ENCODE assay signal across 26 cellular contexts in the genomic region with DNA sequence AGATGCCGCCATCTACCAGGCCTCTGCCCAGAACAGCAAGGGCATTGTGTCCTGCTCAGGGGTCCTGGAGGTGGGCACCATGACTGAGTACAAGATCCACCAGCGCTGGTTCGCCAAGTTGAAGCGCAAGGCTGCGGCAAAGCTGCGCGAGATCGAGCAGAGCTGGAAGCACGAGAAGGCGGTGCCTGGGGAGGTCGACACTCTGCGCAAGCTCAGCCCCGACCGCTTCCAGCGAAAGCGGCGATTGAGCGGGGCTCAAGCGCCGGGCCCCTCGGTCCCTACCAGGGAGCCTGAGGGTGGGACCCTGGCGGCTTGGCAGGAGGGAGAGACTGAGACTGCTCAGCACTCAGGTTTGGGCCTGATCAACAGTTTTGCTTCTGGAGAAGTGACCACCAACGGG. TPM values are rescaled to one million over a fixed set of nuclear protein-coding genes. Genes with fewer than 3 reads are reported as not detected.
DNase-seq lines count a peak whose midpoint lies in the region; ATAC-seq and TF ChIP-seq lines count a peak whose summit lies in the region.
"Had no signal": no experiment of that assay in that cellular context is flagged by ENCODE, and none has a peak within 500 bp of the region (broad histone marks: within the 10 kb centered on the region; RNA-seq: fewer than 3 reads in every experiment).

No MANE protein-coding gene starts in this region.

- RAD21 ChIA-PET in HCT116 (lab: Charles Lee; ENCODE audit: low non-redundant PET in 1 of 2, low total read pairs in 2 of 2, uncharacterized antibody in 2 of 2, unreplicated experiment in 2 of 2): no interaction called here

- H3K9me3 ChIP-seq in HCT116 (ENCODE audit: control insufficient read depth in 1 of 2, insufficient read depth in 1 of 2, low read depth in 1 of 2, low read length in 2 of 2) (no peaks in the 10 kb centered on the region), endodermal cell (ENCODE audit: control insufficient read depth, low read length) (no peaks in the 10 kb centered on the region), lower lobe of right lung (no peaks in the 10 kb centered on the region), stomach smooth muscle (ENCODE audit: control insufficient read depth in 2 of 2, low read length in 2 of 2) (no peaks in the 10 kb centered on the region)
- H3K9me3 ChIP-seq: mucosa of descending colon, prostate gland, vagina had no signal

- H3K4me3 Mint-ChIP-seq in endodermal cell: no peak overlapping the region
- H3K4me3 Mint-ChIP-seq: activated naive CD8-positive, alpha-beta T cell; neural crest cell; stimulated activated naive CD8-positive, alpha-beta T cell treated with anti-CD3 and anti-CD28 coated beads, Interleukin-15, Interleukin-2, amounts not matched to agents 100 ng/mL and 50 ng/mL, for 24 hours; T-cell had no signal

- H4K20me1 ChIP-seq in HCT116 (ENCODE audit: insufficient read depth): no peaks in the 10 kb centered on the region

- WGBS in endodermal cell (ENCODE audit: insufficient coverage in 1 of 2, insufficient read length in 1 of 2), 2 experiments: 95 to 96% methylated on average over 13 to 23 of the region's 23 CpGs

- TF ChIP-seq RAD21 in HCT116 (IDR thresholded peaks at IDR 0.05; ENCODE audit: low read depth): no peak

- CTCF ChIA-PET in HCT116 (lab: Charles Lee): no interaction called here

- no peak for TF ChIP-seq CTCF in HCT116 (IDR thresholded peaks at IDR 0.05 in 2 of 3, conservative IDR thresholded peaks at IDR 0.05 in 1 of 3; ENCODE audit: borderline replicate concordance in 1 of 3, insufficient read depth in 1 of 3, low read depth in 2 of 3, low read length in 2 of 3)
- TF ChIP-seq CTCF in endodermal cell (conservative IDR thresholded peaks at IDR 0.05): no peak
- TF ChIP-seq CTCF in lower lobe of right lung (IDR thresholded peaks at IDR 0.05): no peak

- H3K79me2 ChIP-seq in HCT116 (ENCODE audit: insufficient read depth, low read length): no peaks in the 10 kb centered on the region

- no peak overlapping the region for H3K9ac ChIP-seq in HCT116 (ENCODE audit: low read length)
- no peak overlapping the region for H3K9ac ChIP-seq in endodermal cell (ENCODE audit: extremely low read depth, low read length, poor library complexity, severe bottlenecking)
- no peak overlapping the region for H3K9ac ChIP-seq in stomach smooth muscle (ENCODE audit: low read length in 2 of 2)

- H3K9me2 ChIP-seq in HCT116 (ENCODE audit: insufficient read depth): no peaks in the 10 kb centered on the region

- no TSS peak for BruUV-seq in HCT116 (replicated peaks; lab: Mats Ljungman, UMichigan)

- H3K27me3 ChIP-seq in HCT116 (ENCODE audit: insufficient read depth, low read length): no peaks in the 10 kb centered on the region
- H3K27me3 ChIP-seq in endodermal cell (ENCODE audit: control insufficient read depth, insufficient read depth, low read length, poor library complexity, severe bottlenecking): no peaks in the 10 kb centered on the region
- no peaks in the 10 kb centered on the region for H3K27me3 ChIP-seq in lower lobe of right lung (ENCODE audit: low read depth)
- no peaks in the 10 kb centered on the region for H3K27me3 ChIP-seq in stomach smooth muscle (ENCODE audit: control insufficient read depth in 1 of 2, insufficient read depth in 2 of 2, low read length in 2 of 2)
- H3K27me3 ChIP-seq: vagina had no signal

- H3K27ac ChIP-seq in HCT116 (ENCODE audit: low read depth, low read length) (peak overlapping the region; percentile 0; the same call in 1 of the 2 replicates), endodermal cell (ENCODE audit: low read depth, low read length) (no peak overlapping the region), lower lobe of right lung (peak overlapping the region; percentile 85), stomach smooth muscle (ENCODE audit: low read length) (peak overlapping the region; percentile 91)
- H3K27ac ChIP-seq: C4-2B, prostate gland had no signal

- ATAC-seq in HCT116 (no peak), lower lobe of right lung (no peak), esophagus mucosa (no peak), GM21786 (IDR thresholded peaks at IDR 0.05; ENCODE audit: unreplicated experiment) (no peak)
- ATAC-seq: T-cell had no signal

- TF ChIP-seq POLR2A in HCT116 (IDR thresholded peaks at IDR 0.05; ENCODE audit: borderline replicate concordance, extremely low read depth, insufficient read depth, insufficient read length): no peak

- H3K27me3 Mint-ChIP-seq in endodermal cell (ENCODE audit: insufficient read depth): no peaks in the 10 kb centered on the region
- H3K27me3 Mint-ChIP-seq: activated naive CD8-positive, alpha-beta T cell; stimulated activated naive CD8-positive, alpha-beta T cell treated with anti-CD3 and anti-CD28 coated beads, Interleukin-15, Interleukin-2, amounts not matched to agents 100 ng/mL and 50 ng/mL, for 24 hours had no signal

- H3K36me3 Mint-ChIP-seq in endodermal cell (ENCODE audit: low read depth): peaks cover 76% of the 10 kb centered on the region
- H3K36me3 Mint-ChIP-seq: activated naive CD8-positive, alpha-beta T cell had no signal

- peak overlapping the region; percentile 17 for H3K27ac Mint-ChIP-seq in endodermal cell
- H3K27ac Mint-ChIP-seq: activated naive CD8-positive, alpha-beta T cell; activated T-helper 2 cell treated with anti-CD3 and anti-CD28 coated beads, Interferon-gamma antibody, Interleukin-2, Interleukin-4, amounts not matched to agents 10 μg/mL and 5 μg/mL and 100 μg/mL, durations not matched to agents 14 hours and 24 hours and 36 hours; stimulated activated naive CD8-positive, alpha-beta T cell treated with anti-CD3 and anti-CD28 coated beads, Interleukin-15, Interleukin-2, amounts not matched to agents 100 ng/mL and 50 ng/mL, for 24 hours; T-cell had no signal

- H3K4me3 ChIP-seq in HCT116 (replicated peaks in 1 of 2; ENCODE audit: low read depth in 1 of 2, low read length in 2 of 2) (no peak overlapping the region), endodermal cell (ENCODE audit: low read length) (no peak overlapping the region), lower lobe of right lung (no peak overlapping the region), stomach smooth muscle (ENCODE audit: low read length in 2 of 2) (no peak overlapping the region)
- H3K4me3 ChIP-seq: mucosa of descending colon, PC-9, prostate gland, vagina had no signal

- no peak overlapping the region for H3K4me2 ChIP-seq in HCT116 (ENCODE audit: low read length)

- no peak overlapping the region for H2AFZ ChIP-seq in HCT116 (ENCODE audit: low read depth, low read length, poor library complexity, severe bottlenecking)
- H2AFZ ChIP-seq: PC-9 had no signal

- intact Hi-C loops in HCT116 (cut with micrococcal nuclease): loop anchor here (10.0 kb wide), 1 partner anchor 205 kb away; no protein-coding TSS in a partner anchor
- intact Hi-C loops in lower lobe of right lung (cut with DNase I): no loop called here

- no peaks in the 10 kb centered on the region for H3K4me1 Mint-ChIP-seq in endodermal cell
- H3K4me1 Mint-ChIP-seq: neural crest cell, T-cell had no signal

- H3K9me3 Mint-ChIP-seq in endodermal cell: no peaks in the 10 kb centered on the region
- H3K9me3 Mint-ChIP-seq: activated T-helper 2 cell treated with anti-CD3 and anti-CD28 coated beads, Interferon-gamma antibody, Interleukin-2, Interleukin-4, amounts not matched to agents 10 μg/mL and 5 μg/mL and 100 μg/mL, durations not matched to agents 14 hours and 24 hours and 36 hours; neural crest cell; stimulated activated naive CD8-positive, alpha-beta T cell treated with anti-CD3 and anti-CD28 coated beads, Interleukin-15, Interleukin-2, amounts not matched to agents 100 ng/mL and 50 ng/mL, for 24 hours; T-cell had no signal

- DNase-seq in HCT116 (ENCODE audit: low read depth, low spot score) (no peak), endodermal cell (no peak), lower lobe of right lung (no peak), SKM-1 (lab: John Stamatoyannopoulos, UW; ENCODE audit: unreplicated experiment) (no peak)
- no peak for DNase-seq in activated CD4-positive, alpha-beta T cell treated with anti-CD3 and anti-CD28 coated beads, Interleukin-2, amount 50 U/mL, for 4 hours
- DNase-seq: activated CD4-positive, alpha-beta T cell treated with anti-CD3 and anti-CD28 coated beads for 1 hour; glutamatergic neuron; Kasumi-1; mucosa of descending colon; NCI-H2029; PC-9; SIG-M5; stimulated activated CD4-positive, alpha-beta T cell treated with anti-CD3 and anti-CD28 coated beads, Interleukin-12 subunit alpha, Interleukin-12 subunit beta, amount 100 ng/mL, for 4 hours; T-cell had no signal

- peaks cover 13 to 27% of the 10 kb centered on the region in 2 experiments for H3K4me1 ChIP-seq in HCT116 (ENCODE audit: control insufficient read depth in 1 of 2, insufficient read depth in 2 of 2, low read length in 2 of 2)
- no peaks in the 10 kb centered on the region for H3K4me1 ChIP-seq in endodermal cell (ENCODE audit: control insufficient read depth, insufficient read depth, low read length)
- peaks cover 21% of the 10 kb centered on the region for H3K4me1 ChIP-seq in lower lobe of right lung
- peaks cover 70% of the 10 kb centered on the region for H3K4me1 ChIP-seq in stomach smooth muscle (ENCODE audit: control insufficient read depth, insufficient read depth, low read length)
- H3K4me1 ChIP-seq: prostate gland had no signal

- POLR2A ChIA-PET in HCT116 (lab: Charles Lee): no interaction called here

- H3K36me3 ChIP-seq in HCT116 (ENCODE audit: control insufficient read depth in 1 of 2, insufficient read depth in 2 of 2, low read length in 2 of 2) (no peaks in the 10 kb centered on the region), endodermal cell (ENCODE audit: control insufficient read depth, insufficient read depth, low read length) (peaks cover 78% of the 10 kb centered on the region), lower lobe of right lung (no peaks in the 10 kb centered on the region), stomach smooth muscle (ENCODE audit: control insufficient read depth in 2 of 2, insufficient read depth in 2 of 2, low read length in 2 of 2) (peaks cover 2 to 13% of the 10 kb centered on the region in 2 donors)
- H3K36me3 ChIP-seq: prostate gland, vagina had no signal

TF ChIP-seq in HCT116, 20 proteins besides CTCF, POLR2A, EP300 and RAD21 (continues in another document):
- TF ChIP-seq TCF7L2 (IDR thresholded peaks at IDR 0.05; ENCODE audit: borderline replicate concordance, extremely low read depth, insufficient read depth, insufficient read length): no peak
- no peak for TF ChIP-seq EZH2 (IDR thresholded peaks at IDR 0.05)
- TF ChIP-seq ZFX (IDR thresholded peaks at IDR 0.05): no peak
- TF ChIP-seq ELF1 (IDR thresholded peaks at IDR 0.05; ENCODE audit: borderline replicate concordance, low read depth): no peak
- TF ChIP-seq CEBPB (IDR thresholded peaks at IDR 0.05; ENCODE audit: low read depth): no peak

RNA-seq across cellular contexts. Expression of a gene that starts 22.6 kb away (rescaled TPM):
- total RNA-seq in HCT116 (2021; ENCODE audit: unreplicated experiment) (2.0 TPM), endodermal cell (10 to 100 TPM; 57.8 to 94.1 TPM), lower lobe of right lung (14.0 TPM), esophagus mucosa (5.5 TPM)
- 1.5 and 1.7 TPM in 2 replicates for polyA plus RNA-seq in HCT116 (2012)
- polyA plus RNA-seq in endodermal cell (2013, experiment 1 of 2): 14.0 TPM
- polyA plus RNA-seq in endodermal cell (2013, experiment 2 of 2): 17.0 TPM

RNA-seq across cellular contexts. Expression of a gene that starts 44.7 kb away (rescaled TPM):
- total RNA-seq in HCT116 (2021; ENCODE audit: unreplicated experiment) (not detected), endodermal cell (not detected), lower lobe of right lung (not detected), esophagus mucosa (not detected)
- polyA plus RNA-seq in HCT116 (2012): 0.02 TPM in 1 of 2 replicates, not detected in the other
- polyA plus RNA-seq in endodermal cell (2013, experiment 1 of 2): not detected
- not detected for polyA plus RNA-seq in endodermal cell (2013, experiment 2 of 2)
- total RNA-seq: activated T-helper 2 cell treated with anti-CD3 and anti-CD28 coated beads, Interferon-gamma antibody, Interleukin-2, Interleukin-4, amounts not matched to agents 10 μg/mL and 5 μg/mL and 100 μg/mL, durations not matched to agents 14 hours and 24 hours and 36 hours; Daoy; fibroblast of lung; mucosa of descending colon; neural crest cell; prostate gland; T-cell; vagina had no signal
- polyA plus RNA-seq: fibroblast of lung had no signal
